ENCODE assay signal across 19 cellular contexts in genomic region chr2:8525236-8525581, GRCh38.
A peak's percentile ranks its signal among the peaks of the same experiment; 100 is the strongest.
DNase-seq lines count a peak whose midpoint lies in the region; ATAC-seq and TF ChIP-seq lines count a peak whose summit lies in the region.
"Had no signal": no experiment of that assay in that cellular context is flagged by ENCODE, and none has a peak within 500 bp of the region (broad histone marks: within the 10 kb centered on the region; RNA-seq: fewer than 3 reads in every experiment).

No MANE protein-coding gene starts in this region.

- no peaks in the 10 kb centered on the region for H3K79me2 ChIP-seq in SU-DHL-6 (ENCODE audit: insufficient read depth, low read length)

- H3K36me3 ChIP-seq in heart left ventricle, result no peaks in the 10 kb centered on the region
- H3K36me3 ChIP-seq in SU-DHL-6 (ENCODE audit: low read length), result no peaks in the 10 kb centered on the region
- no peaks in the 10 kb centered on the region for H3K36me3 ChIP-seq in upper lobe of right lung
- H3K36me3 ChIP-seq: left lung, sigmoid colon, uterus had no signal

- H3K9me3 ChIP-seq in right cardiac atrium (ENCODE audit: control insufficient read depth, low read length) (no peaks in the 10 kb centered on the region), heart left ventricle (no peaks in the 10 kb centered on the region), SU-DHL-6 (ENCODE audit: insufficient read depth, low read length) (no peaks in the 10 kb centered on the region), upper lobe of right lung (no peaks in the 10 kb centered on the region)
- H3K9me3 ChIP-seq: A549, left lung, sigmoid colon, uterus had no signal

- 91% methylated on average over 7 of the region's 7 CpGs for whole genome bisulfite sequencing in right cardiac atrium
- WGBS in heart left ventricle, 4 donors, result 86 to 91% (median 89%) methylated on average over 4 to 7 of the region's 7 CpGs

- no peaks in the 10 kb centered on the region for H3K27me3 ChIP-seq in right cardiac atrium (ENCODE audit: control insufficient read depth, insufficient read depth)
- no peaks in the 10 kb centered on the region for H3K27me3 ChIP-seq in heart left ventricle
- no peaks in the 10 kb centered on the region for H3K27me3 ChIP-seq in SU-DHL-6 (ENCODE audit: low read length)
- no peaks in the 10 kb centered on the region for H3K27me3 ChIP-seq in upper lobe of right lung
- H3K27me3 ChIP-seq: left lung, sigmoid colon, uterus had no signal

- H3K4me3 ChIP-seq in right cardiac atrium (ENCODE audit: low read length), result no peak overlapping the region
- H3K4me3 ChIP-seq in heart left ventricle, result no peak overlapping the region
- H3K4me3 ChIP-seq in SU-DHL-6 (ENCODE audit: insufficient read depth, low read length, poor library complexity, severe bottlenecking), result no peak overlapping the region
- H3K4me3 ChIP-seq in upper lobe of right lung, result no peak overlapping the region
- H3K4me3 ChIP-seq: A549, left lung, sigmoid colon, uterus had no signal

- no peaks in the 10 kb centered on the region for H3K36me3 Mint-ChIP-seq in natural killer cell treated with Interleukin-12 subunit alpha and Interleukin-12 subunit beta and Interleukin-15 and Interleukin-18, amount 100 ng/mL, for 72 hours
- H3K36me3 Mint-ChIP-seq in activated CD4-positive, alpha-beta T cell treated with anti-CD3 and anti-CD28 coated beads for 36 hours (ENCODE audit: low read depth), result peaks cover 2% of the 10 kb centered on the region
- H3K36me3 Mint-ChIP-seq: activated naive CD8-positive, alpha-beta T cell treated with anti-CD3 and anti-CD28 coated beads for 36 hours; CD4-positive, CD25-positive, alpha-beta regulatory T cell had no signal

- intact Hi-C loops in right cardiac atrium (cut with DNase I) (loop anchor here in 2 of 4 donors (5.0 to 10.0 kb wide), 2 partner anchors 157 to 160 kb away; partner anchors contain the start of gene ID2 (in 2 of the 2)), heart left ventricle (cut with DNase I) (loop anchor here in 6 of 10 donors (2.0 to 10.0 kb wide), 4 partner anchors 152 to 160 kb away; partner anchors contain the start of gene ID2 (in 4 of the 6)), upper lobe of right lung (cut with DNase I) (no loop called here)
- intact Hi-C loops in activated CD4-positive, alpha-beta T cell treated with anti-CD3 and anti-CD28 coated beads for 36 hours (cut with DNase I, micrococcal nuclease), result no loop called here

- POLR2A ChIA-PET in activated CD4-positive, alpha-beta T cell treated with anti-CD3 and anti-CD28 coated beads for 36 hours (lab: Charles Lee), result interaction anchor here (0.9 kb wide), 1 partner anchor 12 kb away, joined by 3 read pairs; no protein-coding TSS in a partner anchor

- peaks cover 4% of the 10 kb centered on the region; the same call in 1 of the 2 replicates for H3F3A ChIP-seq in SU-DHL-6 (ENCODE audit: insufficient read depth)

- no peak for TF ChIP-seq POLR2A in heart left ventricle (IDR thresholded peaks at IDR 0.05)

- H3K4me1 ChIP-seq in right cardiac atrium (ENCODE audit: control insufficient read depth, insufficient read depth, low read length) (no peaks in the 10 kb centered on the region), heart left ventricle (peaks cover 3 to 60% (median 16%) of the 10 kb centered on the region in 12 donors), upper lobe of right lung (peaks cover 24% of the 10 kb centered on the region)
- H3K4me1 ChIP-seq: A549, sigmoid colon, uterus had no signal

- H3K4me2 ChIP-seq in SU-DHL-6 (ENCODE audit: low read depth, low read length, poor library complexity, severe bottlenecking), result peak overlapping the region; percentile 23
- H3K4me2 ChIP-seq: A549, KMS-11 had no signal

- peak overlapping the region; percentile 54 for H3K4me3 Mint-ChIP-seq in natural killer cell treated with Interleukin-12 subunit alpha and Interleukin-12 subunit beta and Interleukin-15 and Interleukin-18, amount 100 ng/mL, for 72 hours
- H3K4me3 Mint-ChIP-seq in activated CD4-positive, alpha-beta T cell treated with anti-CD3 and anti-CD28 coated beads for 36 hours, result no peak overlapping the region
- H3K4me3 Mint-ChIP-seq: activated naive CD8-positive, alpha-beta T cell treated with anti-CD3 and anti-CD28 coated beads for 36 hours; activated T-helper 1 cell treated with anti-CD3 and anti-CD28 coated beads, Interleukin-12 subunit alpha, Interleukin-12 subunit beta, Interleukin-2, Interleukin-4 antibody, amounts not matched to agents 30 ng/mL and 10 ng/mL and 1 ng/mL, durations not matched to agents 14 hours and 24 hours and 36 hours; CD4-positive, CD25-positive, alpha-beta regulatory T cell; HFFc6 had no signal

- H3K27ac Mint-ChIP-seq in natural killer cell treated with Interleukin-12 subunit alpha and Interleukin-12 subunit beta and Interleukin-15 and Interleukin-18, amount 100 ng/mL, for 72 hours, result peak overlapping the region; percentile 57 to 83
- H3K27ac Mint-ChIP-seq in activated CD4-positive, alpha-beta T cell treated with anti-CD3 and anti-CD28 coated beads for 36 hours, result no peak overlapping the region
- H3K27ac Mint-ChIP-seq: activated naive CD8-positive, alpha-beta T cell treated with anti-CD3 and anti-CD28 coated beads for 36 hours; activated T-helper 1 cell treated with anti-CD3 and anti-CD28 coated beads, Interleukin-12 subunit alpha, Interleukin-12 subunit beta, Interleukin-2, Interleukin-4 antibody, amounts not matched to agents 30 ng/mL and 10 ng/mL and 1 ng/mL, durations not matched to agents 14 hours and 24 hours and 36 hours; CD4-positive, CD25-positive, alpha-beta regulatory T cell; HFFc6 had no signal

- no peaks in the 10 kb centered on the region for H3K9me2 ChIP-seq in SU-DHL-6 (replicated peaks; ENCODE audit: insufficient read depth, low read length)

- CTCF ChIA-PET in activated CD4-positive, alpha-beta T cell treated with anti-CD3 and anti-CD28 coated beads for 36 hours (lab: Charles Lee), result interaction anchor here (0.7 to 1.2 kb wide), 2 partner anchors 15 to 36 kb away, joined by 3 to 4 read pairs; no protein-coding TSS in a partner anchor

- ATAC-seq in right cardiac atrium (peak; percentile 3), heart left ventricle (no peak), upper lobe of right lung (no peak)
- no peak for ATAC-seq in natural killer cell treated with Interleukin-12 subunit alpha and Interleukin-12 subunit beta and Interleukin-15 and Interleukin-18, amount 100 ng/mL, for 72 hours
- no peak for ATAC-seq in activated CD4-positive, alpha-beta T cell treated with anti-CD3 and anti-CD28 coated beads for 36 hours

- no peaks in the 10 kb centered on the region for H3K9me3 Mint-ChIP-seq in natural killer cell treated with Interleukin-12 subunit alpha and Interleukin-12 subunit beta and Interleukin-15 and Interleukin-18, amount 100 ng/mL, for 72 hours
- no peaks in the 10 kb centered on the region for H3K9me3 Mint-ChIP-seq in activated CD4-positive, alpha-beta T cell treated with anti-CD3 and anti-CD28 coated beads for 36 hours (ENCODE audit: low read depth)
- H3K9me3 Mint-ChIP-seq: activated naive CD8-positive, alpha-beta T cell treated with anti-CD3 and anti-CD28 coated beads for 36 hours; HFFc6 had no signal

- H3K27ac ChIP-seq in right cardiac atrium (ENCODE audit: low read length) (no peak overlapping the region), heart left ventricle (peak overlapping the region in 1 of 12 donors; percentile 72), SU-DHL-6 (ENCODE audit: low read depth, low read length) (no peak overlapping the region), upper lobe of right lung (peak overlapping the region; percentile 37)
- H3K27ac ChIP-seq: A549, KMS-11, uterus had no signal

- no peak overlapping the region for H2AFZ ChIP-seq in SU-DHL-6 (ENCODE audit: low read depth, low read length, severe bottlenecking)

- H3K4me1 Mint-ChIP-seq in natural killer cell treated with Interleukin-12 subunit alpha and Interleukin-12 subunit beta and Interleukin-15 and Interleukin-18, amount 100 ng/mL, for 72 hours (ENCODE audit: low read depth in 2 of 2), result peaks cover 73 to 79% of the 10 kb centered on the region in 2 donors
- H3K4me1 Mint-ChIP-seq in activated CD4-positive, alpha-beta T cell treated with anti-CD3 and anti-CD28 coated beads for 36 hours, result peaks cover 37% of the 10 kb centered on the region

- H3K9ac ChIP-seq in SU-DHL-6 (ENCODE audit: low read length), result no peak overlapping the region
- H3K9ac ChIP-seq: KMS-11 had no signal

- TF ChIP-seq CTCF in heart left ventricle (IDR thresholded peaks at IDR 0.05) (no peak), SU-DHL-6 (IDR thresholded peaks at IDR 0.05; ENCODE audit: insufficient read depth, low read length, poor library complexity, severe bottlenecking) (no peak), upper lobe of right lung (IDR thresholded peaks at IDR 0.05) (no peak)

- H3K27me3 Mint-ChIP-seq in natural killer cell treated with Interleukin-12 subunit alpha and Interleukin-12 subunit beta and Interleukin-15 and Interleukin-18, amount 100 ng/mL, for 72 hours, result no peaks in the 10 kb centered on the region
- H3K27me3 Mint-ChIP-seq in activated CD4-positive, alpha-beta T cell treated with anti-CD3 and anti-CD28 coated beads for 36 hours, result no peaks in the 10 kb centered on the region
- H3K27me3 Mint-ChIP-seq: activated naive CD8-positive, alpha-beta T cell treated with anti-CD3 and anti-CD28 coated beads for 36 hours; CD4-positive, CD25-positive, alpha-beta regulatory T cell had no signal

- DNase-seq in right cardiac atrium (peak in 1 of 3 donors; percentile 14), heart left ventricle (no peak), upper lobe of right lung (no peak), Kasumi-1 (lab: John Stamatoyannopoulos, UW) (no peak)
- no peak for DNase-seq in natural killer cell treated with Interleukin-12 subunit alpha and Interleukin-12 subunit beta and Interleukin-15 and Interleukin-18, amount 100 ng/mL, for 72 hours (ENCODE audit: low spot score)
- no peak for DNase-seq in activated CD4-positive, alpha-beta T cell treated with anti-CD3 and anti-CD28 coated beads for 36 hours
- no peak for DNase-seq in activated effector memory CD4-positive, alpha-beta T cell treated with anti-CD3 and anti-CD28 coated beads, Interleukin-2, amount 50 U/mL, for 16 hours
- DNase-seq: activated CD4-positive, CD25-positive, alpha-beta regulatory T cell; activated naive CD8-positive, alpha-beta T cell treated with anti-CD3 and anti-CD28 coated beads for 36 hours; CD4-positive, CD25-positive, alpha-beta regulatory T cell; HFFc6; stimulated activated CD4-positive, alpha-beta T cell treated with anti-CD3 and anti-CD28 coated beads, Interleukin-1b, Interleukin-23, amount 100 ng/mL, for 48 hours had no signal

- no peaks in the 10 kb centered on the region for H4K20me1 ChIP-seq in SU-DHL-6 (ENCODE audit: low read depth, low read length)

Comparison
In these comparisons a context has a peak if more than half of its experiments do, and no peak if none do; other contexts are left out.
1. ATAC-seq: peak in right cardiac atrium (2 of 2); none in heart left ventricle (0 of 4), natural killer cell treated with Interleukin-12 subunit alpha and Interleukin-12 subunit beta and Interleukin-15 and Interleukin-18, amount 100 ng/mL, for 72 hours (0 of 2), upper lobe of right lung (single experiment) and activated CD4-positive, alpha-beta T cell treated with anti-CD3 and anti-CD28 coated beads for 36 hours (single experiment).
2. intact Hi-C loops: an anchor here in heart left ventricle (2.0 to 10.0 kb wide); none called in upper lobe of right lung and activated CD4-positive, alpha-beta T cell treated with anti-CD3 and anti-CD28 coated beads for 36 hours.